In genomic region chr9:131270171-131271015, GRCh38 we compare ENCODE assay signal across 9 cellular contexts. TPM values are rescaled to one million over a fixed set of nuclear protein-coding genes. Genes with fewer than 3 reads are reported as not detected.
DNase-seq lines count a peak whose midpoint lies in the region; ATAC-seq and TF ChIP-seq lines count a peak whose summit lies in the region.
"Had no signal": no experiment of that assay in that cellular context is flagged by ENCODE, and none has a peak within 500 bp of the region (broad histone marks: within the 10 kb centered on the region; RNA-seq: fewer than 3 reads in every experiment).

No MANE protein-coding gene starts in this region.

- WGBS in lung, 2 donors: 10 to 45% methylated on average over 20 of the region's 20 CpGs

- H3K27ac Mint-ChIP-seq in activated naive CD8-positive, alpha-beta T cell treated with anti-CD3 and anti-CD28 coated beads for 36 hours: peak overlapping the region; percentile 95

- no peak for TF ChIP-seq CTCF in lung (IDR thresholded peaks at IDR 0.05; ENCODE audit: control extremely low read depth, extremely low read depth)
- TF ChIP-seq CTCF in WERI-Rb-1 (IDR thresholded peaks at IDR 0.05; ENCODE audit: low read depth, low read length): no peak

- ATAC-seq in lung (ENCODE audit: insufficient read depth, low FRiP score) (peak; percentile 36), GM19023 (IDR thresholded peaks at IDR 0.05; ENCODE audit: unreplicated experiment) (no peak)

- H3K9me3 Mint-ChIP-seq in activated naive CD8-positive, alpha-beta T cell treated with anti-CD3 and anti-CD28 coated beads for 36 hours: no peaks in the 10 kb centered on the region

- H3K27ac ChIP-seq in lung (ENCODE audit: low read depth in 1 of 2, low read length in 1 of 2): peak overlapping the region; percentile 90 to 95
- no peak overlapping the region for H3K27ac ChIP-seq in WERI-Rb-1
- H3K27ac ChIP-seq: C4-2B had no signal

- DNase-seq in stimulated activated CD4-positive, alpha-beta T cell treated with anti-CD3 and anti-CD28 coated beads, Interleukin-4, amount 100 ng/mL, for 1 hour: peak; percentile 43
- DNase-seq in stimulated activated CD4-positive, alpha-beta T cell treated with anti-CD3 and anti-CD28 coated beads, Interleukin-1b, Interleukin-23, amount 100 ng/mL, for 48 hours: no peak
- DNase-seq in activated naive CD8-positive, alpha-beta T cell treated with anti-CD3 and anti-CD28 coated beads for 36 hours: peak; percentile 67
- DNase-seq in lung (ENCODE audit: low spot score) (peak; percentile 65), H4 (ENCODE audit: low spot score) (no peak), WERI-Rb-1 (no peak), NCI-H446 (lab: John Stamatoyannopoulos, UW) (no peak)

- peaks cover 14 to 15% of the 10 kb centered on the region in 2 donors for H3K4me1 ChIP-seq in lung (ENCODE audit: control insufficient read depth in 2 of 2, insufficient read depth in 2 of 2, low read length in 2 of 2)

- H3K9me3 ChIP-seq in lung (ENCODE audit: control insufficient read depth in 2 of 2, insufficient read depth in 1 of 2, low read length in 1 of 2): no peaks in the 10 kb centered on the region
- no peaks in the 10 kb centered on the region for H3K9me3 ChIP-seq in WERI-Rb-1 (ENCODE audit: severe bottlenecking)

- no peaks in the 10 kb centered on the region for H3K27me3 Mint-ChIP-seq in activated naive CD8-positive, alpha-beta T cell treated with anti-CD3 and anti-CD28 coated beads for 36 hours

- no peak overlapping the region for H3K4me3 ChIP-seq in lung
- no peak overlapping the region for H3K4me3 ChIP-seq in WERI-Rb-1 (ENCODE audit: low read depth, low read length)

- peaks cover 67% of the 10 kb centered on the region for H3K4me1 Mint-ChIP-seq in activated naive CD8-positive, alpha-beta T cell treated with anti-CD3 and anti-CD28 coated beads for 36 hours

- H3K36me3 ChIP-seq in lung (ENCODE audit: control insufficient read depth in 2 of 2, insufficient read depth in 2 of 2, low read length in 2 of 2) (no peaks in the 10 kb centered on the region), WERI-Rb-1 (peaks cover 8% of the 10 kb centered on the region)

- H3K36me3 Mint-ChIP-seq in activated naive CD8-positive, alpha-beta T cell treated with anti-CD3 and anti-CD28 coated beads for 36 hours: peaks cover 57% of the 10 kb centered on the region

- H3K27me3 ChIP-seq in lung (ENCODE audit: control insufficient read depth, insufficient read depth): no peaks in the 10 kb centered on the region
- no peaks in the 10 kb centered on the region for H3K27me3 ChIP-seq in WERI-Rb-1 (ENCODE audit: insufficient read depth, low read depth, severe bottlenecking)

- peak overlapping the region; percentile 98 for H3K4me3 Mint-ChIP-seq in activated naive CD8-positive, alpha-beta T cell treated with anti-CD3 and anti-CD28 coated beads for 36 hours

RNA-seq across cellular contexts. Expression of gene FAM78A, which starts 5.9 kb away (rescaled TPM):
- total RNA-seq in activated naive CD8-positive, alpha-beta T cell treated with anti-CD3 and anti-CD28 coated beads for 36 hours: 10 to 100 TPM; 36.1 to 37.4 TPM
- total RNA-seq in lung: 10 to 100 TPM in 1 of 2 donors, 1 to 10 TPM in 1; 8.4 to 10.8 TPM
- 1 to 10 TPM; 5.4 to 7.2 TPM for polyA plus RNA-seq in lung
- total RNA-seq in H4 (2014; rRNA removed; shearing (Covaris generic)): 0.29 and 0.87 TPM in 2 replicates

RNA-seq across cellular contexts. Expression of gene PLPP7, which starts 19.1 kb away (rescaled TPM):
- total RNA-seq in activated naive CD8-positive, alpha-beta T cell treated with anti-CD3 and anti-CD28 coated beads for 36 hours: under 1 TPM; 0.35 to 0.42 TPM
- 1 to 10 TPM; 1.2 to 1.8 TPM for total RNA-seq in lung
- polyA plus RNA-seq in lung: under 1 TPM; 0.79 to 0.90 TPM
- 0.19 TPM in 1 of 2 replicates, not detected in the other for total RNA-seq in H4 (2014; rRNA removed; shearing (Covaris generic))

Comparison
In these comparisons a context has a peak if more than half of its experiments do, and no peak if none do; other contexts are left out.
1. DNase-seq: peak in stimulated activated CD4-positive, alpha-beta T cell treated with anti-CD3 and anti-CD28 coated beads, Interleukin-4, amount 100 ng/mL, for 1 hour (single experiment), activated naive CD8-positive, alpha-beta T cell treated with anti-CD3 and anti-CD28 coated beads for 36 hours (single experiment) and lung (single experiment); none in stimulated activated CD4-positive, alpha-beta T cell treated with anti-CD3 and anti-CD28 coated beads, Interleukin-1b, Interleukin-23, amount 100 ng/mL, for 48 hours (single experiment), H4 (single experiment), WERI-Rb-1 (single experiment) and NCI-H446 (0 of 2).